8 cellular contexts compared by ENCODE assay signal in the genomic region with DNA sequence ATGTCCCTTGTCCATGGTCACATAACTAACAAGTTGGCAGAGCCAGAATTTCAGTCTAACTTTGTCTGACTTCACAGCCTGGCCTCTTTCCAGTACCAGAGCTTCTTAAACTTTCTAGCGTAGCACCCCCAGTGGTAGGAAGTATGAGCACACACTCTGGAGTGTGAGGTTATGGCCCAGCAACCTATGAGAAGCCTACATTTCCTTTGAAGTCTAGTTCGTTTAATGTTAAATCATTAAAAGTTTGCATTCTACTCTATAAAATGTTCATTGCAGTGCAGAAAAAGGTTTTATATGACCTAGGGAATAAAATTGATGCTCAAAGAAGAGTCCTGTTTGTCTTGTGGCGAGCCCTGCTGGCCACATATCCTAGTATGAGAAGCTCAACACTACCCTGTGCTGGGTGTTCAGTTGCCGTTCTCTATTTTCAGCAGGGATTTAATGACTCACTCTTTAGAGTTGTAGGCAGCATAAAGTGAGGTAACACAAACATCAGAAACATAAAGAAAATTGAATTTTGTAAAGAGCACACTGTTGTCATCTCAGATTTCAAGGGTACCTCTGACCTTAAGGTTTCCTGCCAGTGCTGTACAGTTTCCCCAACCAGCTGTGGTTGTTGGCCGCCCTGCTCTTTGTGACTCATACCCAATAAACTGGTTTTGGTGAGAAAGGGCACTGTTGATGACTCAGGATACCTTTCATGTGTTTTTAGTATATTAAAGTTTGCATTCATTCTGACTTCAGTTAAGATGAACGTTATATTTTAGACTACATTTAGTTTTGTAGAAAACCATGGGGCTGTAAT. TPM values are rescaled to one million over a fixed set of nuclear protein-coding genes. Genes with fewer than 3 reads are reported as not detected.
DNase-seq lines count a peak whose midpoint lies in the region; ATAC-seq and TF ChIP-seq lines count a peak whose summit lies in the region.

No MANE protein-coding gene starts in this region.

- ATAC-seq in GM19397 (IDR thresholded peaks at IDR 0.05; ENCODE audit: unreplicated experiment) (peak; percentile 91), HG03460 (IDR thresholded peaks at IDR 0.05; ENCODE audit: unreplicated experiment) (peak; percentile 89), SK-N-SH treated with all-trans-retinoic acid at 6 μM for 48 hours (peak; percentile 98), heart left ventricle (peak; percentile 84 to 96 (median 92))

- peaks cover 32% of the 10 kb centered on the region for H3F3A ChIP-seq in smooth muscle cell (ENCODE audit: low read depth)

- H2AFZ ChIP-seq in smooth muscle cell (ENCODE audit: low read depth) = no peak overlapping the region

- H3K4me3 ChIP-seq in heart left ventricle = no peak overlapping the region
- no peak overlapping the region for H3K4me3 ChIP-seq in smooth muscle cell

- no peak for TF ChIP-seq POLR2A in heart left ventricle (IDR thresholded peaks at IDR 0.05)

- H3K27ac ChIP-seq in heart left ventricle (peak overlapping the region in 10 of 12 donors; percentile 40 to 85 (median 70)), smooth muscle cell (ENCODE audit: low read depth) (peak overlapping the region; percentile 81)

- H3K36me3 ChIP-seq in heart left ventricle = peaks cover 3 to 80% (median 72%) of the 10 kb centered on the region in 9 donors
- H3K36me3 ChIP-seq in smooth muscle cell (ENCODE audit: low read depth) = no peaks in the 10 kb centered on the region

- H3K9ac ChIP-seq in smooth muscle cell (ENCODE audit: low read depth) = peak overlapping the region; percentile 11

- in situ Hi-C loops in Caki2 (cut with HindIII; ENCODE audit: low pct_unique_long_range_greater_than_20kb, low sequenced_read_pairs) = no loop called here

- H3K9me3 ChIP-seq in heart left ventricle (no peaks in the 10 kb centered on the region), smooth muscle cell (replicated peaks; ENCODE audit: low read depth) (no peaks in the 10 kb centered on the region)

- DNase-seq in Caki2 (ENCODE audit: low read depth) (peak; percentile 77), heart left ventricle (peak in 4 of 5 donors; percentile 69 to 78 (median 72)), smooth muscle cell (lab: John Stamatoyannopoulos, UW; ENCODE audit: unreplicated experiment) (no peak), posterior vena cava (ENCODE audit: low spot score) (no peak)
- peak; percentile 72 for DNase-seq in activated naive CD4-positive, alpha-beta T cell treated with anti-CD3 and anti-CD28 coated beads, Interleukin-2, amount 50 U/mL, for 16 hours

- H3K27me3 ChIP-seq in heart left ventricle (no peaks in the 10 kb centered on the region), smooth muscle cell (ENCODE audit: low read depth) (no peaks in the 10 kb centered on the region)

- no peaks in the 10 kb centered on the region for H4K20me1 ChIP-seq in smooth muscle cell (ENCODE audit: low read depth)

- WGBS in heart left ventricle, 4 donors = 70 to 77% (median 74%) methylated on average over 6 of the region's 6 CpGs
- WGBS in smooth muscle cell (ENCODE audit: low lambda C conversion rate) = 22% methylated on average over 6 of the region's 6 CpGs

- no peaks in the 10 kb centered on the region for H3K79me2 ChIP-seq in smooth muscle cell (ENCODE audit: low read depth)

- peaks cover 0 to 17% (median 5%) of the 10 kb centered on the region in 12 donors for H3K4me1 ChIP-seq in heart left ventricle
- peaks cover 8% of the 10 kb centered on the region for H3K4me1 ChIP-seq in smooth muscle cell (ENCODE audit: low read depth)

- peak; percentile 31 to 77 (median 58) for TF ChIP-seq CTCF in heart left ventricle (IDR thresholded peaks at IDR 0.05)
- peak; percentile 55 for TF ChIP-seq CTCF in smooth muscle cell (IDR thresholded peaks at IDR 0.05; ENCODE audit: borderline replicate concordance, insufficient read depth, poor library complexity, severe bottlenecking)

- H3K4me2 ChIP-seq in smooth muscle cell = peak overlapping the region; percentile 53

- intact Hi-C loops in heart left ventricle (cut with DNase I) (no loop called here), posterior vena cava (cut with DNase I) (no loop called here)

TF ChIP-seq in SK-N-SH treated with all-trans-retinoic acid at 6 μM for 48 hours, 23 proteins besides CTCF, POLR2A, EP300 and RAD21:
- TF ChIP-seq BACH2 (CRISPR knock-in tag; IDR thresholded peaks at IDR 0.05; ENCODE audit: borderline replicate concordance) = no peak

RNA-seq across cellular contexts. Expression of a gene that starts 14.3 kb away (rescaled TPM):
- 35.1 and 46.4 TPM in 2 replicates for total RNA-seq in Caki2 (2014; rRNA removed; shearing (Covaris generic); ENCODE audit: low replicate concordance)
- total RNA-seq in heart left ventricle (100 to 1,000 TPM in 5 of 9 donors, 10 to 100 TPM in 4; 85.3 to 153 (median 106) TPM), smooth muscle cell (9.7 and 11.4 TPM in 2 replicates), posterior vena cava (10 to 100 TPM; 19.3 to 20.0 TPM)
- polyA plus RNA-seq in heart left ventricle (10 to 100 TPM; 74.3 to 82.0 TPM), smooth muscle cell (5.5 and 8.0 TPM in 2 replicates)

Comparison
In these comparisons a context has a peak if more than half of its experiments do, and no peak if none do; other contexts are left out.
1. DNase-seq: peak in Caki2 (single experiment), activated naive CD4-positive, alpha-beta T cell treated with anti-CD3 and anti-CD28 coated beads, Interleukin-2, amount 50 U/mL, for 16 hours (single experiment) and heart left ventricle (4 of 5); none in smooth muscle cell (single experiment) and posterior vena cava (single experiment).
2. Peak in every context shown above with its lines, with median percentiles within 50 percentile points of each other: ATAC-seq.